ENCODE assay signal across 9 cellular contexts in genomic region chr4:10461850-10462400, GRCh38. TPM values are rescaled to one million over a fixed set of nuclear protein-coding genes. Genes with fewer than 3 reads are reported as not detected.
A peak's percentile ranks its signal among the peaks of the same experiment; 100 is the strongest.
DNase-seq lines count a peak whose midpoint lies in the region; ATAC-seq and TF ChIP-seq lines count a peak whose summit lies in the region.
"Had no signal": no experiment of that assay in that cellular context is flagged by ENCODE, and none has a peak within 500 bp of the region (broad histone marks: within the 10 kb centered on the region; RNA-seq: fewer than 3 reads in every experiment).

No MANE protein-coding gene starts in this region.

- peaks cover 5% of the 10 kb centered on the region for H3K36me3 Mint-ChIP-seq in activated CD4-positive, alpha-beta T cell treated with anti-CD3 and anti-CD28 coated beads for 36 hours (ENCODE audit: low read depth)

- H3K9ac ChIP-seq in smooth muscle cell (ENCODE audit: low read depth), result no peak overlapping the region

- POLR2A ChIA-PET in activated CD4-positive, alpha-beta T cell treated with anti-CD3 and anti-CD28 coated beads for 36 hours (lab: Charles Lee), result interaction anchor here (1.4 kb wide), 1 partner anchor 344 kb away, joined by 5 read pairs; no protein-coding TSS in a partner anchor

- WGBS in smooth muscle cell (ENCODE audit: low lambda C conversion rate), result 35% methylated on average over 27 of the region's 27 CpGs

- no peak for TF ChIP-seq CTCF in ascending aorta (IDR thresholded peaks at IDR 0.05)
- TF ChIP-seq CTCF in smooth muscle cell (IDR thresholded peaks at IDR 0.05; ENCODE audit: borderline replicate concordance, insufficient read depth, poor library complexity, severe bottlenecking), result no peak
- TF ChIP-seq CTCF in foreskin keratinocyte (conservative IDR thresholded peaks at IDR 0.05), result no peak

- H3K79me2 ChIP-seq in smooth muscle cell (ENCODE audit: low read depth), result no peaks in the 10 kb centered on the region

- H3K27ac Mint-ChIP-seq in activated CD4-positive, alpha-beta T cell treated with anti-CD3 and anti-CD28 coated beads for 36 hours, result no peak overlapping the region

- H2AFZ ChIP-seq in smooth muscle cell (ENCODE audit: low read depth), result peak overlapping the region; percentile 94

- H3K27ac ChIP-seq in ascending aorta, result no peak overlapping the region
- no peak overlapping the region for H3K27ac ChIP-seq in smooth muscle cell (ENCODE audit: low read depth)
- no peak overlapping the region for H3K27ac ChIP-seq in foreskin keratinocyte
- H3K27ac ChIP-seq: A549 had no signal

- peaks cover 5% of the 10 kb centered on the region for H3F3A ChIP-seq in smooth muscle cell (ENCODE audit: low read depth)

- H3K9me3 Mint-ChIP-seq in activated CD4-positive, alpha-beta T cell treated with anti-CD3 and anti-CD28 coated beads for 36 hours (ENCODE audit: low read depth), result peaks cover 8% of the 10 kb centered on the region

- no peak for DNase-seq in activated CD4-positive, alpha-beta T cell treated with anti-CD3 and anti-CD28 coated beads for 36 hours
- DNase-seq in activated CD4-positive, alpha-beta T cell treated with anti-CD3 and anti-CD28 coated beads, Interleukin-2, amount 50 U/mL, for 1 hour, result no peak
- no peak for DNase-seq in ascending aorta (ENCODE audit: low spot score in 2 of 2)
- peak; percentile 17 for DNase-seq in iPS-NIHi11 (ENCODE audit: low spot score)
- DNase-seq in smooth muscle cell (lab: John Stamatoyannopoulos, UW; ENCODE audit: unreplicated experiment), result no peak
- no peak for DNase-seq in NCI-H2171 treated with DMSO at 0.1 percent for 48 hours (lab: John Stamatoyannopoulos, UW)
- no peak for DNase-seq in effector CD8-positive, alpha-beta T cell (lab: John Stamatoyannopoulos, UW)
- no peak for DNase-seq in foreskin keratinocyte

- peak overlapping the region; percentile 90 for H3K4me2 ChIP-seq in smooth muscle cell

- H3K9me3 ChIP-seq in ascending aorta (no peaks in the 10 kb centered on the region), smooth muscle cell (replicated peaks; ENCODE audit: low read depth) (no peaks in the 10 kb centered on the region)
- H3K9me3 ChIP-seq: A549 had no signal

- H3K27me3 ChIP-seq in ascending aorta (no peaks in the 10 kb centered on the region), smooth muscle cell (ENCODE audit: low read depth) (peaks cover 12% of the 10 kb centered on the region), foreskin keratinocyte (peaks cover 26% of the 10 kb centered on the region)

- H3K4me3 ChIP-seq in ascending aorta (peak overlapping the region; percentile 44 to 53), smooth muscle cell (peak overlapping the region; percentile 52)
- H3K4me3 ChIP-seq: A549 had no signal

- H3K4me1 ChIP-seq in ascending aorta, result peaks cover 0 to 3% of the 10 kb centered on the region in 2 donors
- H3K4me1 ChIP-seq in smooth muscle cell (ENCODE audit: low read depth), result no peaks in the 10 kb centered on the region
- H3K4me1 ChIP-seq in foreskin keratinocyte, result no peaks in the 10 kb centered on the region
- H3K4me1 ChIP-seq: A549 had no signal

- H3K4me3 Mint-ChIP-seq in activated CD4-positive, alpha-beta T cell treated with anti-CD3 and anti-CD28 coated beads for 36 hours, result peak overlapping the region; percentile 75

- CTCF ChIA-PET in activated CD4-positive, alpha-beta T cell treated with anti-CD3 and anti-CD28 coated beads for 36 hours (lab: Charles Lee), result interaction anchor here (0.6 to 3.6 kb wide), 17 partner anchors 11 to 1019 kb away, joined by 3 to 20 read pairs (median 4); no protein-coding TSS in a partner anchor

- H4K20me1 ChIP-seq in smooth muscle cell (ENCODE audit: low read depth), result no peaks in the 10 kb centered on the region

- H3K27me3 Mint-ChIP-seq in activated CD4-positive, alpha-beta T cell treated with anti-CD3 and anti-CD28 coated beads for 36 hours, result peaks cover 39% of the 10 kb centered on the region

- no peak for ATAC-seq in activated CD4-positive, alpha-beta T cell treated with anti-CD3 and anti-CD28 coated beads for 36 hours
- no peak for ATAC-seq in foreskin keratinocyte

- intact Hi-C loops in activated CD4-positive, alpha-beta T cell treated with anti-CD3 and anti-CD28 coated beads for 36 hours (cut with DNase I, micrococcal nuclease), result loop anchor here (1.0 to 5.0 kb wide), 4 partner anchors 75 to 345 kb away; partner anchors contain the start of gene WDR1 (in 1 of the 2)
- intact Hi-C loops in ascending aorta (cut with DNase I), result loop anchor here (5.0 kb wide), 1 partner anchor 90 kb away; no protein-coding TSS in a partner anchor

- H3K36me3 ChIP-seq in ascending aorta (no peaks in the 10 kb centered on the region), smooth muscle cell (ENCODE audit: low read depth) (no peaks in the 10 kb centered on the region)

- peaks cover 23% of the 10 kb centered on the region for H3K4me1 Mint-ChIP-seq in activated CD4-positive, alpha-beta T cell treated with anti-CD3 and anti-CD28 coated beads for 36 hours

RNA-seq across cellular contexts. Expression of gene ZNF518B, which starts 4.7 kb away (rescaled TPM):
- 10 to 100 TPM; 14.0 to 16.2 TPM for total RNA-seq in activated CD4-positive, alpha-beta T cell treated with anti-CD3 and anti-CD28 coated beads for 36 hours
- total RNA-seq in ascending aorta (7.3 TPM), smooth muscle cell (81.3 and 119 TPM in 2 replicates), foreskin keratinocyte (25.1 and 27.0 TPM in 2 replicates)
- polyA plus RNA-seq in smooth muscle cell (9.9 and 14.1 TPM in 2 replicates), foreskin keratinocyte (4.2 TPM in 2 replicates)
